Comparison of ENCODE assay signal across 19 cellular contexts in genomic region chr14:56170028-56170427, GRCh38. TPM values are rescaled to one million over a fixed set of nuclear protein-coding genes. Genes with fewer than 3 reads are reported as not detected.
DNase-seq lines count a peak whose midpoint lies in the region; ATAC-seq and TF ChIP-seq lines count a peak whose summit lies in the region.
"Had no signal": no experiment of that assay in that cellular context is flagged by ENCODE, and none has a peak within 500 bp of the region (broad histone marks: within the 10 kb centered on the region; RNA-seq: fewer than 3 reads in every experiment).

No MANE protein-coding gene starts in this region.

- no peaks in the 10 kb centered on the region for H3K27me3 ChIP-seq in body of pancreas
- H3K27me3 ChIP-seq in mesendoderm (ENCODE audit: insufficient read depth, low read length, poor library complexity): no peaks in the 10 kb centered on the region
- no peaks in the 10 kb centered on the region for H3K27me3 ChIP-seq in H7 (ENCODE audit: control insufficient read depth, insufficient read depth, low read length)

- TF ChIP-seq POLR2A in body of pancreas (IDR thresholded peaks at IDR 0.05): no peak

- no peak overlapping the region for H4K5ac ChIP-seq in mesendoderm (ENCODE audit: low read length)

- peaks cover 21% of the 10 kb centered on the region for H3K9me3 ChIP-seq in KOPT-K1 (ENCODE audit: insufficient read depth, low read length, poor library complexity, severe bottlenecking)
- no peaks in the 10 kb centered on the region for H3K9me3 ChIP-seq in body of pancreas

- H3K27ac ChIP-seq in KOPT-K1 (ENCODE audit: low read depth, low read length, poor library complexity, severe bottlenecking) (peak overlapping the region; percentile 83), body of pancreas (peak overlapping the region in 3 of 4 donors; percentile 43 to 70 (median 68)), mesendoderm (ENCODE audit: low read depth, low read length) (no peak overlapping the region)

- TF ChIP-seq CTCF in body of pancreas (IDR thresholded peaks at IDR 0.05): no peak

- H3K79me1 ChIP-seq in mesendoderm (ENCODE audit: low read length): peaks cover 6% of the 10 kb centered on the region

- no peak overlapping the region for H3K4me2 ChIP-seq in mesendoderm (ENCODE audit: low read length)

- no peak overlapping the region for H2BK120ac ChIP-seq in mesendoderm (ENCODE audit: low read depth, low read length)

- DNase-seq in body of pancreas (no peak), mesendoderm (peak; percentile 51), H7 (no peak)
- no peak for DNase-seq in activated CD4-positive, alpha-beta T cell treated with anti-CD3 and anti-CD28 coated beads for 1 hour
- no peak for DNase-seq in activated T-cell treated with anti-CD3 and anti-CD28 coated beads, Interleukin-2, amount 50 U/mL, for 1 hour
- DNase-seq: Calu3; CD4-positive, CD25-positive, alpha-beta regulatory T cell; DMS53; GOT3; Kasumi-1; NCI-H1105; NCI-H187; NCI-H446; NCI-H69; NK-92 treated with Interleukin-12 subunit alpha and Interleukin-12 subunit beta, amount 100 ng/mL, for 24 hours; OCI-M1; SHP77 treated with DMSO at 0.1 percent for 48 hours had no signal

- H3K9ac ChIP-seq in mesendoderm (ENCODE audit: low read length): no peak overlapping the region

- no peak overlapping the region for H4K8ac ChIP-seq in mesendoderm (ENCODE audit: low read depth, low read length)

- H3K36me3 ChIP-seq in KOPT-K1 (ENCODE audit: insufficient read depth, low read length) (no peaks in the 10 kb centered on the region), body of pancreas (replicated peaks in 1 of 2; ENCODE audit: insufficient read depth in 1 of 2, low read depth in 2 of 2) (no peaks in the 10 kb centered on the region), mesendoderm (ENCODE audit: control insufficient read depth, insufficient read depth, low read length) (no peaks in the 10 kb centered on the region), H7 (replicated peaks; ENCODE audit: control insufficient read depth, insufficient read depth, low read length) (no peaks in the 10 kb centered on the region)

- WGBS in body of pancreas, 2 donors: 88 to 93% methylated on average over 6 of the region's 6 CpGs
- WGBS in mesendoderm (ENCODE audit: extremely low coverage, insufficient coverage, low lambda C conversion rate): no CpG with 5 or more reads among the region's 6 CpGs

- no peak overlapping the region for H3K18ac ChIP-seq in mesendoderm (ENCODE audit: low read length)

- H3K4me1 ChIP-seq in body of pancreas (peaks cover 81% of the 10 kb centered on the region), mesendoderm (ENCODE audit: control insufficient read depth, low read depth, low read length) (no peaks in the 10 kb centered on the region)

- H3K4ac ChIP-seq in mesendoderm (ENCODE audit: low read depth, low read length): no peak overlapping the region

- H3K56ac ChIP-seq in mesendoderm (ENCODE audit: low read length): no peak overlapping the region

- H3K79me2 ChIP-seq in mesendoderm (ENCODE audit: control insufficient read depth, insufficient read depth, low read length): no peaks in the 10 kb centered on the region

- no peak overlapping the region for H3K4me3 ChIP-seq in body of pancreas
- no peak overlapping the region for H3K4me3 ChIP-seq in mesendoderm (ENCODE audit: low read length)
- H3K4me3 ChIP-seq in H7 (ENCODE audit: insufficient read depth, low read depth, low read length): no peak overlapping the region

- H2AK5ac ChIP-seq in mesendoderm (ENCODE audit: low read length): no peak overlapping the region

- ATAC-seq in body of pancreas (no peak), GM21529 (IDR thresholded peaks at IDR 0.05; ENCODE audit: unreplicated experiment) (no peak)

- no peak overlapping the region for H2BK5ac ChIP-seq in mesendoderm (ENCODE audit: low read length)

- H2BK15ac ChIP-seq in mesendoderm (replicated peaks; ENCODE audit: low read depth): no peak overlapping the region

- intact Hi-C loops in body of pancreas (cut with DNase I): no loop called here

- H3K23ac ChIP-seq in mesendoderm (ENCODE audit: low read length): no peak overlapping the region

RNA-seq across cellular contexts. Expression of gene PELI2, which starts 51.8 kb away (rescaled TPM):
- total RNA-seq in body of pancreas: 10 to 100 TPM; 31.6 to 41.8 TPM
- polyA plus RNA-seq in mesendoderm (2013, experiment 1 of 2): 5.8 TPM
- polyA plus RNA-seq in mesendoderm (2013, experiment 2 of 2): 5.1 TPM
- 10.9 and 11.9 TPM in 2 replicates for total RNA-seq in H7 (2014; rRNA removed; shearing (Covaris generic))
